In genomic region chr9:118767571-118767970, GRCh38 we compare ENCODE assay signal across 22 cellular contexts.
"Had no signal": no experiment of that assay in that cellular context is flagged by ENCODE, and none has a peak within 500 bp of the region (broad histone marks: within the 10 kb centered on the region; RNA-seq: fewer than 3 reads in every experiment).

No MANE protein-coding gene starts in this region.

- DNase-seq: naive thymus-derived CD8-positive, alpha-beta T cell; nephron progenitor cell; nucleus accumbens; pancreas; posterior cingulate gyrus; psoas muscle; right cardiac atrium; right lobe of liver; sigmoid colon; small intestine; stimulated activated CD4-positive, alpha-beta T cell treated with anti-CD3 and anti-CD28 coated beads, Interleukin-15, amount 100 ng/mL, for 24 hours; stimulated activated CD4-positive, alpha-beta T cell treated with anti-CD3 and anti-CD28 coated beads, Interleukin-2, amount 100 ng/mL, for 24 hours; stimulated activated CD4-positive, alpha-beta T cell treated with anti-CD3 and anti-CD28 coated beads, Interleukin-2, amount 100 ng/mL, for 48 hours; stimulated activated CD4-positive, alpha-beta T cell treated with anti-CD3 and anti-CD28 coated beads, Interleukin-4, amount 100 ng/mL, for 24 hours; stimulated activated naive CD4-positive, alpha-beta T cell; stimulated activated naive CD8-positive, alpha-beta T cell treated with anti-CD3 and anti-CD28 coated beads, Interleukin-15, amount 100 ng/mL, for 72 hours; stimulated activated naive CD8-positive, alpha-beta T cell treated with anti-CD3 and anti-CD28 coated beads, Interleukin-15, Interleukin-2, amounts not matched to agents 100 U/mL and 50 U/mL, for 24 hours; testis; tibial artery; transverse colon; upper lobe of right lung; uterus had no signal

- FAIRE-seq: pancreas, small intestine had no signal
